8 cellular contexts compared by ENCODE assay signal in genomic region chr10:74924251-74924954, GRCh38.
DNase-seq lines count a peak whose midpoint lies in the region; TF ChIP-seq lines count a peak whose summit lies in the region.

No MANE protein-coding gene starts in this region.

- no peaks in the 10 kb centered on the region for H3K27me3 ChIP-seq in prostate gland (replicated peaks; ENCODE audit: insufficient read depth)

- POLR2A ChIA-PET in RWPE1 (lab: Yijun Ruan, JAX; ENCODE audit: low non-redundant PET), result interaction anchor here (0.5 to 0.6 kb wide), 2 partner anchors 15 to 1022 kb away, joined by 4 to 10 read pairs; no protein-coding TSS in a partner anchor

- H3K27ac ChIP-seq in RWPE1 (peak overlapping the region; percentile 92), prostate gland (peak overlapping the region; percentile 6 to 39)

- CTCF ChIA-PET in RWPE1 (lab: Yijun Ruan, JAX), result interaction anchor here (0.6 to 0.8 kb wide), 3 partner anchors 17 to 67 kb away, joined by 3 to 5 read pairs (median 3); no protein-coding TSS in a partner anchor

- H3K4me3 ChIP-seq in fibroblast of the aortic adventitia (ENCODE audit: low read depth, low read length), result no peak overlapping the region
- no peak overlapping the region for H3K4me3 ChIP-seq in prostate gland

- TF ChIP-seq POLR2A in prostate gland (IDR thresholded peaks at IDR 0.05), result no peak

- peaks cover 2% of the 10 kb centered on the region for H3K4me1 ChIP-seq in prostate gland (replicated peaks)

- WGBS in prostate gland, result 25% methylated on average over 5 of the region's 5 CpGs

- DNase-seq in Daoy (ENCODE audit: low read depth) (peak; percentile 79), RWPE1 (ENCODE audit: low spot score) (peak; percentile 96), fibroblast of the aortic adventitia (ENCODE audit: low read depth) (peak; percentile 95), prostate gland (ENCODE audit: low spot score) (no peak), RPMI8226 (no peak), DMS53 (lab: John Stamatoyannopoulos, UW) (no peak), activated T-cell treated with anti-CD3 and anti-CD28 coated beads for 4 hours (no peak), DMS79 (lab: John Stamatoyannopoulos, UW) (no peak)

- H3K36me3 ChIP-seq in prostate gland, result no peaks in the 10 kb centered on the region

- TF ChIP-seq CTCF in RWPE1 (conservative IDR thresholded peaks at IDR 0.05; ENCODE audit: low read depth) (no peak), fibroblast of the aortic adventitia (IDR thresholded peaks at IDR 0.05; ENCODE audit: insufficient read depth, low read length) (no peak), prostate gland (IDR thresholded peaks at IDR 0.05) (no peak)

- no peaks in the 10 kb centered on the region for H3K9me3 ChIP-seq in prostate gland

- intact Hi-C loops in prostate gland (cut with DNase I), result no loop called here

Comparison
In these comparisons a context has a peak if more than half of its experiments do, and no peak if none do; other contexts are left out.
1. DNase-seq: peak in Daoy (single experiment), RWPE1 (single experiment) and fibroblast of the aortic adventitia (single experiment); none in prostate gland (single experiment), RPMI8226 (single experiment), DMS53 (single experiment), activated T-cell treated with anti-CD3 and anti-CD28 coated beads for 4 hours (single experiment) and DMS79 (single experiment).